In the genomic region with DNA sequence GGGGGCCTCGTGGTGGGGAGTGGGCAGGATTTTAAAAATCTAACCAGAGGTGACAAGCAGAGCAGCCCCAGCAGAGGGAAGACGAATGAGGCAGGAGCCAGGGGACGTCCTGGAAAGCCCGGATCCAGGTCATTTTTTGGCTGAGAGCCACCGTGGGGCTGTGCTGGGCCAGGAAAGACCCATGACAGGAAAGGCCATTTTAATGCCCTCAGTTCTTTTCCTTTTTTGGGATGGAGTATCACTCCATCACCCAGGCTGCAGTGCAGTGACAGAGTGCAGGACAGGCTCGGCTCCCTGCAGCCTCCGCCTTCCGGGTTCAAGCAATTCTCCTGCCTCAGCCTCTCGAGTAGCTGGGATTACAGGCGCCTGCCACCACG, we compare ENCODE assay signal across 22 cellular contexts. TPM values are rescaled to one million over a fixed set of nuclear protein-coding genes. Genes with fewer than 3 reads are reported as not detected.
A peak's percentile ranks its signal among the peaks of the same experiment; 100 is the strongest.
DNase-seq lines count a peak whose midpoint lies in the region; ATAC-seq, FAIRE-seq and TF ChIP-seq lines count a peak whose summit lies in the region.
"Had no signal": no experiment of that assay in that cellular context is flagged by ENCODE, and none has a peak within 500 bp of the region (broad histone marks: within the 10 kb centered on the region; RNA-seq: fewer than 3 reads in every experiment).

No MANE protein-coding gene starts in this region.

- H2BK120ac ChIP-seq in H1 (replicated peaks; ENCODE audit: low read depth, low read length) = no peak overlapping the region

- no TSS peak for BruUV-seq in Calu3 (replicated peaks; lab: Mats Ljungman, UMichigan)

- no peaks in the 10 kb centered on the region for H3K79me2 ChIP-seq in H1 (ENCODE audit: control insufficient read depth in 1 of 2, insufficient read depth in 2 of 2, low read length in 2 of 2)
- H3K79me2 ChIP-seq: parathyroid adenoma had no signal

- no peak overlapping the region for H2BK20ac ChIP-seq in H1 (ENCODE audit: low read length)

- H2BK12ac ChIP-seq in H1 (ENCODE audit: low read depth, low read length) = no peak overlapping the region

- no peaks in the 10 kb centered on the region for H3K23me2 ChIP-seq in H1 (ENCODE audit: low read depth, low read length)

- H3K18ac ChIP-seq in H1 (ENCODE audit: extremely low read depth, low read length) = no peak overlapping the region

- POLR2A ChIA-PET in H1 (lab: Charles Lee; ENCODE audit: partially characterized antibody) = interaction anchor here (0.8 to 1.3 kb wide), 4 partner anchors 13 to 301 kb away, joined by 3 read pairs; no protein-coding TSS in a partner anchor

- H2BK5ac ChIP-seq in H1 (ENCODE audit: low read depth, low read length) = no peak overlapping the region

- no peak overlapping the region for H3K4ac ChIP-seq in H1 (replicated peaks; ENCODE audit: insufficient read length, low read depth, low read length)

- TF ChIP-seq CTCF in ascending aorta (IDR thresholded peaks at IDR 0.05) = no peak
- no peak for TF ChIP-seq CTCF in H1 (IDR thresholded peaks at IDR 0.05; ENCODE audit: control extremely low read depth in 1 of 3, insufficient read depth in 1 of 3, low read depth in 1 of 3, low read length in 3 of 3)
- no peak for TF ChIP-seq CTCF in thoracic aorta (IDR thresholded peaks at IDR 0.05)
- TF ChIP-seq CTCF in Calu3 (IDR thresholded peaks at IDR 0.05; ENCODE audit: unreplicated experiment) = no peak

- H3K4me1 ChIP-seq in ascending aorta = peaks cover 14 to 25% of the 10 kb centered on the region in 2 donors
- H3K4me1 ChIP-seq in H1 (replicated peaks in 1 of 4; ENCODE audit: control insufficient read depth in 3 of 4, insufficient read depth in 4 of 4, low read length in 3 of 4) = peaks cover 3 to 21% (median 13%) of the 10 kb centered on the region in 4 experiments
- peaks cover 20% of the 10 kb centered on the region for H3K4me1 ChIP-seq in mesodermal cell (ENCODE audit: control insufficient read depth, insufficient read depth, low read length, poor library complexity, severe bottlenecking)
- H3K4me1 ChIP-seq in thoracic aorta (ENCODE audit: control insufficient read depth in 1 of 2, low read depth in 2 of 2) = peaks cover 30 to 38% of the 10 kb centered on the region in 2 donors
- H3K4me1 ChIP-seq: parathyroid adenoma had no signal

- no peak overlapping the region for H2AFZ ChIP-seq in H1 (ENCODE audit: low read length)

- H3K9me3 ChIP-seq in ascending aorta = no peaks in the 10 kb centered on the region
- H3K9me3 ChIP-seq in H1 (ENCODE audit: insufficient read depth in 2 of 2, low read depth in 1 of 2, low read length in 1 of 2) = no peaks in the 10 kb centered on the region
- H3K9me3 ChIP-seq in mesodermal cell (ENCODE audit: control insufficient read depth, low read length) = no peaks in the 10 kb centered on the region
- no peaks in the 10 kb centered on the region for H3K9me3 ChIP-seq in thoracic aorta
- H3K9me3 ChIP-seq: heart right ventricle had no signal

- H3K4me1 Mint-ChIP-seq in Calu3 (ENCODE audit: low read depth, unreplicated experiment) = peaks cover 11% of the 10 kb centered on the region
- H3K4me1 Mint-ChIP-seq: activated CD4-positive, alpha-beta T cell treated with anti-CD3 and anti-CD28 coated beads, Interleukin-2, amount 10 ng/mL, durations not matched to agents 7 days and 5 days; activated naive CD4-positive, alpha-beta T cell treated with anti-CD3 and anti-CD28 coated beads, Interleukin-2, amount 10 ng/mL, durations not matched to agents 7 days and 5 days; central memory CD8-positive, alpha-beta T cell; natural killer cell had no signal

- no peak overlapping the region for H3K9ac ChIP-seq in H1 (replicated peaks in 1 of 4; ENCODE audit: extremely low read depth in 1 of 4, low read depth in 3 of 4, low read length in 3 of 4)
- H3K9ac ChIP-seq: GM23248, parathyroid adenoma had no signal

- 88% methylated on average over 11 of the region's 11 CpGs; no CpG with 5 or more reads in 1 of the 2 experiments for WGBS in H1 (ENCODE audit: extremely low coverage in 1 of 2, insufficient coverage in 1 of 2, insufficient read length in 1 of 2, insufficient replicate concordance in 2 of 2, low coverage in 1 of 2, low lambda C conversion rate in 2 of 2, missing lambda C conversion rate in 1 of 2), 2 experiments
- WGBS in mesodermal cell (ENCODE audit: insufficient coverage in 2 of 2), 2 experiments = 88 to 97% methylated on average over 10 to 11 of the region's 11 CpGs

- H2AK5ac ChIP-seq in H1 (ENCODE audit: low read depth, low read length) = no peak overlapping the region

- no peak overlapping the region for H3K23ac ChIP-seq in H1 (ENCODE audit: insufficient read length)

- H3K27me3 ChIP-seq in ascending aorta = no peaks in the 10 kb centered on the region
- no peaks in the 10 kb centered on the region for H3K27me3 ChIP-seq in H1 (replicated peaks in 1 of 4; ENCODE audit: control insufficient read depth in 3 of 4, extremely low read depth in 1 of 4, insufficient read depth in 3 of 4, low read length in 3 of 4)
- no peaks in the 10 kb centered on the region for H3K27me3 ChIP-seq in thoracic aorta (replicated peaks; ENCODE audit: insufficient read depth)

- H3K36me3 ChIP-seq in ascending aorta (no peaks in the 10 kb centered on the region), H1 (ENCODE audit: control insufficient read depth in 2 of 4, insufficient read depth in 4 of 4, low read length in 3 of 4) (no peaks in the 10 kb centered on the region), mesodermal cell (ENCODE audit: control insufficient read depth, insufficient read depth, low read length) (no peaks in the 10 kb centered on the region), thoracic aorta (no peaks in the 10 kb centered on the region)
- H3K36me3 ChIP-seq: heart right ventricle had no signal

- no peak for FAIRE-seq in H1 (lab: Jason Lieb, UNC)

- no peak overlapping the region for H4K8ac ChIP-seq in H1 (ENCODE audit: extremely low read depth, insufficient read depth, low read length)

- H3K4me3 Mint-ChIP-seq in Calu3 (ENCODE audit: low read depth, unreplicated experiment) = no peak overlapping the region
- H3K4me3 Mint-ChIP-seq: activated CD4-positive, alpha-beta T cell treated with anti-CD3 and anti-CD28 coated beads, Interleukin-2, amount 10 ng/mL, durations not matched to agents 7 days and 5 days; activated naive CD4-positive, alpha-beta T cell treated with anti-CD3 and anti-CD28 coated beads, Interleukin-2, amount 10 ng/mL, durations not matched to agents 7 days and 5 days; activated T-helper 1 cell treated with anti-CD3 and anti-CD28 coated beads, Interleukin-12 subunit alpha, Interleukin-12 subunit beta, Interleukin-2, Interleukin-4 antibody, amounts not matched to agents 30 ng/mL and 10 ng/mL and 1 ng/mL, durations not matched to agents 14 hours and 24 hours and 36 hours; CD4-positive, alpha-beta T cell; central memory CD8-positive, alpha-beta T cell; natural killer cell; stimulated activated naive CD8-positive, alpha-beta T cell treated with anti-CD3 and anti-CD28 coated beads, Interleukin-15, Interleukin-2, amounts not matched to agents 100 ng/mL and 50 ng/mL, for 24 hours had no signal

- no peaks in the 10 kb centered on the region for H4K20me1 ChIP-seq in H1 (replicated peaks in 1 of 2; ENCODE audit: control insufficient read depth in 1 of 2, insufficient read depth in 2 of 2, low read length in 2 of 2)

- no peak for TF ChIP-seq EP300 in H1 (IDR thresholded peaks at IDR 0.05; ENCODE audit: borderline replicate concordance in 1 of 2, low read depth in 2 of 2, low read length in 2 of 2)

- H3K4me3 ChIP-seq in ascending aorta (no peak overlapping the region), H1 (ENCODE audit: extremely low read depth in 1 of 4, insufficient read depth in 2 of 4, low read depth in 3 of 4, low read length in 4 of 4) (no peak overlapping the region), mesodermal cell (ENCODE audit: extremely low read depth, insufficient read depth, low read length, poor library complexity, severe bottlenecking) (no peak overlapping the region), thoracic aorta (peak overlapping the region; percentile 1)
- H3K4me3 ChIP-seq: GM23248, heart right ventricle had no signal

- ATAC-seq in thoracic aorta (ENCODE audit: insufficient number of reproducible peaks, low FRiP score, low read depth) = peak; percentile 84
- no peak for ATAC-seq in GM19397 (IDR thresholded peaks at IDR 0.05; ENCODE audit: unreplicated experiment)
- ATAC-seq in HG03520 (IDR thresholded peaks at IDR 0.05; ENCODE audit: unreplicated experiment) = no peak

- CTCF ChIA-PET in H1 (lab: Charles Lee; ENCODE audit: partially characterized antibody) (interaction anchor here (0.6 to 13.0 kb wide), 44 partner anchors 8 to 1720 kb away, joined by 3 to 169 read pairs (median 7); no protein-coding TSS in a partner anchor), Calu3 (lab: Charles Lee) (interaction anchor here (0.7 to 2.2 kb wide), 11 partner anchors 10 to 176 kb away, joined by 3 to 22 read pairs (median 5); no protein-coding TSS in a partner anchor)

- no peak overlapping the region for H3K14ac ChIP-seq in H1 (ENCODE audit: insufficient read length)

- H3K27ac ChIP-seq in ascending aorta = peak overlapping the region; percentile 88 to 91
- no peak overlapping the region for H3K27ac ChIP-seq in H1 (ENCODE audit: low read depth, low read length)
- H3K27ac ChIP-seq in mesodermal cell (ENCODE audit: low read depth, low read length, severe bottlenecking) = peak overlapping the region; percentile 36
- H3K27ac ChIP-seq in thoracic aorta = peak overlapping the region; percentile 88 to 89
- H3K27ac ChIP-seq: GM23248, heart right ventricle, HL-60, parathyroid adenoma had no signal

- H3K27ac Mint-ChIP-seq in Calu3 (ENCODE audit: unreplicated experiment) = no peak overlapping the region
- H3K27ac Mint-ChIP-seq: activated CD4-positive, alpha-beta T cell treated with anti-CD3 and anti-CD28 coated beads, Interleukin-2, amount 10 ng/mL, durations not matched to agents 7 days and 5 days; activated naive CD4-positive, alpha-beta T cell treated with anti-CD3 and anti-CD28 coated beads, Interleukin-2, amount 10 ng/mL, durations not matched to agents 7 days and 5 days; activated T-helper 1 cell treated with anti-CD3 and anti-CD28 coated beads, Interleukin-12 subunit alpha, Interleukin-12 subunit beta, Interleukin-2, Interleukin-4 antibody, amounts not matched to agents 30 ng/mL and 10 ng/mL and 1 ng/mL, durations not matched to agents 14 hours and 24 hours and 36 hours; CD4-positive, alpha-beta T cell; natural killer cell; stimulated activated naive CD8-positive, alpha-beta T cell treated with anti-CD3 and anti-CD28 coated beads, Interleukin-15, Interleukin-2, amounts not matched to agents 100 ng/mL and 50 ng/mL, for 24 hours had no signal

- intact Hi-C loops in ascending aorta (cut with DNase I) (loop anchor here (1.0 to 2.0 kb wide), 5 partner anchors 21 to 156 kb away; partner anchors contain the start of gene ZCCHC14), Calu3 (cut with micrococcal nuclease; ENCODE audit: unreplicated experiment) (loop anchor here (10.0 kb wide), 1 partner anchor 157 kb away; no protein-coding TSS in a partner anchor)

- H4K5ac ChIP-seq in H1 (ENCODE audit: insufficient read length, low read depth, low read length) = no peak overlapping the region

- H3K36me3 Mint-ChIP-seq in Calu3 (ENCODE audit: insufficient read depth, unreplicated experiment) = no peaks in the 10 kb centered on the region
- H3K36me3 Mint-ChIP-seq: activated naive CD4-positive, alpha-beta T cell treated with anti-CD3 and anti-CD28 coated beads, Interleukin-2, amount 10 ng/mL, durations not matched to agents 7 days and 5 days; natural killer cell had no signal

- TF ChIP-seq POLR2A in H1 (IDR thresholded peaks at IDR 0.05; ENCODE audit: control extremely low read depth in 1 of 2, low read depth in 2 of 2, low read length in 2 of 2) = no peak

- H3K4me2 ChIP-seq in H1 (ENCODE audit: insufficient read depth in 1 of 2, low read depth in 2 of 2, low read length in 2 of 2) = no peak overlapping the region

- H3K79me1 ChIP-seq in H1 (ENCODE audit: low read depth, low read length) = no peaks in the 10 kb centered on the region

- H3K56ac ChIP-seq in H1 (replicated peaks; ENCODE audit: insufficient read length, low read depth, low read length) = no peak overlapping the region

- TF ChIP-seq RAD21 in H1 (IDR thresholded peaks at IDR 0.05 in 1 of 2, conservative IDR thresholded peaks at IDR 0.05 in 1 of 2; ENCODE audit: low read depth in 2 of 2, low read length in 2 of 2) = no peak

- peak overlapping the region; percentile 61; the same call in 1 of the 2 replicates for H2BK15ac ChIP-seq in H1 (ENCODE audit: low read length)

- no peak overlapping the region for H4K91ac ChIP-seq in H1 (replicated peaks; ENCODE audit: insufficient read length, low read length)

- DNase-seq in ascending aorta (ENCODE audit: low spot score in 2 of 2) (peak in 1 of 2 donors; percentile 51), H1 (ENCODE audit: low read depth in 1 of 2, low spot score in 2 of 2) (no peak), thoracic aorta (ENCODE audit: low spot score) (peak; percentile 13), Calu3 (no peak), NCI-H345 (lab: John Stamatoyannopoulos, UW) (no peak)
- DNase-seq: activated CD4-positive, alpha-beta T cell treated with anti-CD3 and anti-CD28 coated beads, Interleukin-2, amount 10 ng/mL, durations not matched to agents 7 days and 5 days; CD4-positive, alpha-beta T cell; heart right ventricle; natural killer cell; NCI-H1048; NCI-H1694 treated with DMSO at 0.1 percent for 48 hours had no signal

- no peaks in the 10 kb centered on the region for H3K9me3 Mint-ChIP-seq in Calu3 (ENCODE audit: low read depth, unreplicated experiment)
- H3K9me3 Mint-ChIP-seq: activated CD4-positive, alpha-beta T cell treated with anti-CD3 and anti-CD28 coated beads, Interleukin-2, amount 10 ng/mL, durations not matched to agents 7 days and 5 days; activated naive CD4-positive, alpha-beta T cell treated with anti-CD3 and anti-CD28 coated beads, Interleukin-2, amount 10 ng/mL, durations not matched to agents 7 days and 5 days; activated T-helper 1 cell treated with anti-CD3 and anti-CD28 coated beads, Interleukin-12 subunit alpha, Interleukin-12 subunit beta, Interleukin-2, Interleukin-4 antibody, amounts not matched to agents 30 ng/mL and 10 ng/mL and 1 ng/mL, durations not matched to agents 14 hours and 24 hours and 36 hours; CD4-positive, alpha-beta T cell; central memory CD8-positive, alpha-beta T cell; natural killer cell; stimulated activated naive CD8-positive, alpha-beta T cell treated with anti-CD3 and anti-CD28 coated beads, Interleukin-15, Interleukin-2, amounts not matched to agents 100 ng/mL and 50 ng/mL, for 24 hours had no signal

- peaks cover 84% of the 10 kb centered on the region for H3K27me3 Mint-ChIP-seq in Calu3 (ENCODE audit: unreplicated experiment)

RNA-seq across cellular contexts. Expression of gene JPH3, which starts 30.5 kb away (rescaled TPM):
- total RNA-seq in ascending aorta = not detected
- 28.3 and 28.4 TPM in 2 replicates for total RNA-seq in H1 (2021; fragmentation: NEBNext Ultra II Directional; extraction: Animal tissue kit (Norgen Biotek cat#: 25700))
- polyA plus RNA-seq in H1 (2011; rRNA removed) = 10.3 and 19.3 TPM in 2 replicates
- polyA plus RNA-seq in H1 (2011; cell fraction: cytosol; rRNA removed) = 16.6 TPM
- 21.3 TPM for polyA plus RNA-seq in H1 (2011; cell fraction: nucleus; rRNA removed)
- polyA plus RNA-seq in H1 (2012, experiment 1 of 2) = 10.2 to 20.9 TPM (median 18.6 TPM) in 4 replicates
- polyA plus RNA-seq in H1 (2012, experiment 2 of 2) = 15.9 TPM
- 13.8 TPM for polyA plus RNA-seq in H1 (2013, experiment 1 of 2)
- polyA plus RNA-seq in H1 (2013, experiment 2 of 2) = 14.8 TPM
- polyA minus RNA-seq in H1 (2011; rRNA and poly(A)+ RNA removed) = 6.4 and 9.5 TPM in 2 replicates
- polyA minus RNA-seq in H1 (2011; cell fraction: cytosol; rRNA and poly(A)+ RNA removed) = 15.0 TPM
- polyA minus RNA-seq in H1 (2011; cell fraction: nucleus; rRNA and poly(A)+ RNA removed) = 16.9 TPM
- polyA plus RNA-seq in mesodermal cell (2013, experiment 1 of 2) = 8.3 TPM
- polyA plus RNA-seq in mesodermal cell (2013, experiment 2 of 2) = 7.6 TPM
- not detected for total RNA-seq in thoracic aorta
- total RNA-seq in Calu3 (2022) = 0.57 and 1.2 TPM in 2 replicates
- total RNA-seq: activated CD4-positive, alpha-beta T cell treated with anti-CD3 and anti-CD28 coated beads, Interleukin-2, amount 10 ng/mL, durations not matched to agents 7 days and 5 days; activated T-helper 1 cell treated with anti-CD3 and anti-CD28 coated beads, Interleukin-12 subunit alpha, Interleukin-12 subunit beta, Interleukin-2, Interleukin-4 antibody, amounts not matched to agents 30 ng/mL and 10 ng/mL and 1 ng/mL, durations not matched to agents 14 hours and 24 hours and 36 hours; CD4-positive, alpha-beta T cell; fibroblast of villous mesenchyme; GM23248; natural killer cell had no signal
- polyA plus RNA-seq: GM23248 had no signal

Comparison
In these comparisons a context has a peak if more than half of its experiments do, and no peak if none do; other contexts are left out.
1. RNA of gene JPH3, which starts 30.5 kb away (total RNA-seq): 28.3 to 28.4 TPM in H1; 0.57 to 1.2 TPM in Calu3, not detected in ascending aorta (single experiment) and not detected in thoracic aorta; every median in the first group is over 10 times any median in the second.